1 cellular context compared by ENCODE assay signal in genomic region chr9:101572316-101572715, GRCh38.
TF ChIP-seq lines count a peak whose summit lies in the region.

No MANE protein-coding gene starts in this region.

TF ChIP-seq in WTC11, 78 proteins besides CTCF, POLR2A, EP300 and RAD21:
- TF ChIP-seq EMX1 (CRISPR knock-in tag; IDR thresholded peaks at IDR 0.05) = no peak
- no peak for TF ChIP-seq CREB1 (CRISPR knock-in tag; IDR thresholded peaks at IDR 0.05)
- TF ChIP-seq NFYB (CRISPR knock-in tag; conservative IDR thresholded peaks at IDR 0.05; ENCODE audit: low read depth) = no peak
- peak; percentile 30; the same call in 1 of the 2 replicates for TF ChIP-seq FOXP4 (CRISPR knock-in tag; IDR thresholded peaks at IDR 0.05)
- TF ChIP-seq ERG (CRISPR knock-in tag; IDR thresholded peaks at IDR 0.05) = no peak
- peak; percentile 35; the same call in 1 of the 2 replicates for TF ChIP-seq ETV6 (CRISPR knock-in tag; IDR thresholded peaks at IDR 0.05)
